Comparison of ENCODE assay signal across 6 cellular contexts in genomic region chr3:123762805-123763204, GRCh38.
"Had no signal": no experiment of that assay in that cellular context is flagged by ENCODE, and none has a peak within 500 bp of the region (broad histone marks: within the 10 kb centered on the region; RNA-seq: fewer than 3 reads in every experiment).

No MANE protein-coding gene starts in this region.

- H2AFZ ChIP-seq: GM23248 had no signal

- H3K27ac Mint-ChIP-seq: IgD-negative memory B cell had no signal

- DNase-seq: GM23248, GOT3, H7 had no signal

- ATAC-seq: HCT116 had no signal

- H3K9me3 Mint-ChIP-seq: IgD-negative memory B cell had no signal

- H3K4me3 Mint-ChIP-seq: IgD-negative memory B cell had no signal

- H3K27ac ChIP-seq: GM23248 had no signal

- H3K9ac ChIP-seq: GM23248 had no signal

- H3K4me3 ChIP-seq: GM23248, HAP-1 had no signal

- H3K36me3 ChIP-seq: HAP-1 had no signal

- H3K9me3 ChIP-seq: HAP-1 had no signal
